Comparison of ENCODE assay signal across 13 cellular contexts in the genomic region with DNA sequence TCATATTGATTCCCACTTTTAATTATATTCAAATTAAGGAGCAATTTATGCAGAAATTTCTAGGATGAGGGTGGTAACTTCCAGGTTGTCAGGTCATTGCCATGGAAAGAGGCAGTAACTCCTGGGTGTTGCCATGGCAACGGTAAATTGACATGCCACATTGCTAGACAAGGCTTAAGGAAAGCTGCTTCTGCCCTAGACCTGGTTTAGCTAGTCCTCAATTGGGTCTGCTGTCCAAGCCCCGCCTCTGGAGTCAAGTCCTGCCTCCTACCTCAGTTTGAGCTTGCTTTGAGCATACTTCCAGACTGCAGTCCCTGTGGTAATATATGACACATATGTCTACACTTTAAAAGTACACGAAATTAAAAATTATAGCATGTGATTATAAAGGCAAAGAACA. TPM values are rescaled to one million over a fixed set of nuclear protein-coding genes. Genes with fewer than 3 reads are reported as not detected.
A peak's percentile ranks its signal among the peaks of the same experiment; 100 is the strongest.
DNase-seq lines count a peak whose midpoint lies in the region; ATAC-seq, FAIRE-seq and TF ChIP-seq lines count a peak whose summit lies in the region.
"Not testable (repeated sequence)": the region's sequence is repeated elsewhere in the genome, so short reads cannot be mapped to it uniquely, and the experiment has no call there.
"Had no signal": no experiment of that assay in that cellular context is flagged by ENCODE, and none has a peak within 500 bp of the region (broad histone marks: within the 10 kb centered on the region; RNA-seq: fewer than 3 reads in every experiment).

No MANE protein-coding gene starts in this region.

- not testable (repeated sequence) for H3K4me2 ChIP-seq in GM12878 (ENCODE audit: control insufficient read depth, insufficient read depth); H1 (ENCODE audit: insufficient read depth in 1 of 2, low read depth in 2 of 2, low read length in 2 of 2)

- TF ChIP-seq POLR2A in GM12892 (IDR thresholded peaks at IDR 0.05; ENCODE audit: low read depth, low read length); GM12878 (IDR thresholded peaks at IDR 0.05; ENCODE audit: low read depth, low read length); H1 (IDR thresholded peaks at IDR 0.05; ENCODE audit: control extremely low read depth in 1 of 2, low read depth in 2 of 2, low read length in 2 of 2): not testable (repeated sequence)

- not testable (repeated sequence) for H3K9ac ChIP-seq in GM12878 (ENCODE audit: control insufficient read depth, insufficient read depth, low read length); H1 (replicated peaks in 1 of 4; ENCODE audit: extremely low read depth in 1 of 4, low read depth in 3 of 4, low read length in 3 of 4)

- not testable (repeated sequence) for H2AFZ ChIP-seq in GM12878 (ENCODE audit: control insufficient read depth, low read depth, low read length); H1 (ENCODE audit: low read length)

- RAD21 ChIA-PET in GM12878 (lab: Charles Lee; ENCODE audit: unreplicated experiment) = not testable (repeated sequence)

- not testable (repeated sequence) for H3K23ac ChIP-seq in H1 (ENCODE audit: insufficient read length)

- H2BK12ac ChIP-seq in H1 (ENCODE audit: low read depth, low read length) = not testable (repeated sequence)

- in situ Hi-C loops in GM12878 (cut with MboI) = not testable (repeated sequence)

- H4K20me1 ChIP-seq in GM12878 (ENCODE audit: control insufficient read depth, insufficient read depth); H1 (replicated peaks in 1 of 2; ENCODE audit: control insufficient read depth in 1 of 2, insufficient read depth in 2 of 2, low read length in 2 of 2): not testable (repeated sequence)

- TF ChIP-seq RAD21 in GM12878 (IDR thresholded peaks at IDR 0.05; ENCODE audit: insufficient read depth, low read depth, low read length); H1 (IDR thresholded peaks at IDR 0.05 in 1 of 2, conservative IDR thresholded peaks at IDR 0.05 in 1 of 2; ENCODE audit: low read depth in 2 of 2, low read length in 2 of 2): not testable (repeated sequence)

- not testable (repeated sequence) for H4K5ac ChIP-seq in H1 (ENCODE audit: insufficient read length, low read depth, low read length)

- not testable (repeated sequence) for H3K18ac ChIP-seq in H1 (ENCODE audit: extremely low read depth, low read length)

- FAIRE-seq in GM12892 (lab: Jason Lieb, UNC) (peak; percentile 14), GM19239 (lab: Jason Lieb, UNC) (peak; percentile 21), GM12878 (lab: Jason Lieb, UNC) (peak; percentile 35), H1 (lab: Jason Lieb, UNC) (peak; percentile 98)

- H3K27ac ChIP-seq in GM12878 (ENCODE audit: control insufficient read depth, insufficient read depth); H1 (ENCODE audit: low read depth, low read length): not testable (repeated sequence)

- H2BK20ac ChIP-seq in H1 (ENCODE audit: low read length) = not testable (repeated sequence)

- not testable (repeated sequence) for H3K79me1 ChIP-seq in H1 (ENCODE audit: low read depth, low read length)

- H2BK15ac ChIP-seq in H1 (ENCODE audit: low read length) = not testable (repeated sequence)

- H3K36me3 ChIP-seq in GM12878 (ENCODE audit: control insufficient read depth in 2 of 2, insufficient read depth in 2 of 2, low read length in 1 of 2); H1 (ENCODE audit: control insufficient read depth in 2 of 4, insufficient read depth in 4 of 4, low read length in 3 of 4): not testable (repeated sequence)

- H3K9me3 Mint-ChIP-seq in WTC11 = not testable (repeated sequence)

- not testable (repeated sequence) for H4K8ac ChIP-seq in H1 (ENCODE audit: extremely low read depth, insufficient read depth, low read length)

- H3K4ac ChIP-seq in H1 (replicated peaks; ENCODE audit: insufficient read length, low read depth, low read length) = not testable (repeated sequence)

- H3K4me3 ChIP-seq in GM12878; H1 (ENCODE audit: extremely low read depth in 1 of 4, insufficient read depth in 2 of 4, low read depth in 3 of 4, low read length in 4 of 4): not testable (repeated sequence)

- H3K27ac Mint-ChIP-seq in WTC11 = not testable (repeated sequence)

- POLR2A ChIA-PET in WTC11 (lab: Charles Lee); GM12878 (lab: Charles Lee); H1 (lab: Charles Lee; ENCODE audit: partially characterized antibody): not testable (repeated sequence)

- H3K4me3 Mint-ChIP-seq in WTC11 = not testable (repeated sequence)

- not testable (repeated sequence) for H3K23me2 ChIP-seq in H1 (ENCODE audit: low read depth, low read length)

- TF ChIP-seq CTCF in WTC11 (IDR thresholded peaks at IDR 0.05); GM12878 (IDR thresholded peaks at IDR 0.05 in 2 of 3, conservative IDR thresholded peaks at IDR 0.05 in 1 of 3; ENCODE audit: control insufficient read depth in 2 of 3, extremely low read depth in 1 of 3, insufficient read depth in 1 of 3, low read depth in 3 of 3, low read length in 3 of 3); H1 (IDR thresholded peaks at IDR 0.05; ENCODE audit: control extremely low read depth in 1 of 3, insufficient read depth in 1 of 3, low read depth in 1 of 3, low read length in 3 of 3): not testable (repeated sequence)

- H3K4me1 Mint-ChIP-seq in WTC11 = not testable (repeated sequence)

- H3K4me1 ChIP-seq in GM12878 (ENCODE audit: control insufficient read depth, insufficient read depth, low read length); H1 (replicated peaks in 1 of 4; ENCODE audit: control insufficient read depth in 3 of 4, insufficient read depth in 4 of 4, low read length in 3 of 4): not testable (repeated sequence)

- H3K27me3 Mint-ChIP-seq in WTC11 (ENCODE audit: low read depth) = not testable (repeated sequence)

- not testable (repeated sequence) for H2BK5ac ChIP-seq in H1 (ENCODE audit: low read depth, low read length)

- ATAC-seq in WTC11 = peak; percentile 91
- not testable (repeated sequence) for ATAC-seq in GM12878

- BruUV-seq in GM12878 (replicated peaks; lab: Mats Ljungman, UMichigan) = not testable (repeated sequence)

- H3K9me3 ChIP-seq in GM12878 (replicated peaks; ENCODE audit: control insufficient read depth, insufficient read depth, low read length); H1 (ENCODE audit: insufficient read depth in 2 of 2, low read depth in 1 of 2, low read length in 1 of 2): not testable (repeated sequence)

- 27% methylated on average over 2 of the region's 3 CpGs for whole genome bisulfite sequencing in GM12878 (ENCODE audit: insufficient coverage, insufficient replicate concordance, low lambda C conversion rate, missing lambda C conversion rate)
- 100% methylated on average over 2 of the region's 3 CpGs; no CpG with 5 or more reads in 1 of the 2 experiments for WGBS in H1 (ENCODE audit: extremely low coverage in 1 of 2, insufficient coverage in 1 of 2, insufficient read length in 1 of 2, insufficient replicate concordance in 2 of 2, low coverage in 1 of 2, low lambda C conversion rate in 2 of 2, missing lambda C conversion rate in 1 of 2), 2 experiments

- SMC1A ChIA-PET in GM12878 (lab: Charles Lee; ENCODE audit: uncharacterized antibody, unreplicated experiment) = not testable (repeated sequence)

- H3K79me2 ChIP-seq in GM12878 (ENCODE audit: control insufficient read depth, insufficient read depth, low read length); H1 (ENCODE audit: control insufficient read depth in 1 of 2, insufficient read depth in 2 of 2, low read length in 2 of 2): not testable (repeated sequence)

- H4K91ac ChIP-seq in H1 (replicated peaks; ENCODE audit: insufficient read length, low read length) = not testable (repeated sequence)

- DNase-seq in GM12892 (ENCODE audit: insufficient read length); GM19239 (ENCODE audit: insufficient read length, low spot score); GM12878 (ENCODE audit: low read depth, low spot score); H1 (ENCODE audit: low read depth in 1 of 2, low spot score in 2 of 2): not testable (repeated sequence)
- DNase-seq in WTC11 (ENCODE audit: low spot score) = peak; percentile 12

- CTCF ChIA-PET in WTC11 (lab: Charles Lee); GM12878 (lab: Yijun Ruan, JAX); H1 (lab: Charles Lee; ENCODE audit: partially characterized antibody): not testable (repeated sequence)

- H3K27me3 ChIP-seq in GM12878 (replicated peaks in 1 of 2; ENCODE audit: control insufficient read depth in 2 of 2, insufficient read depth in 2 of 2, low read length in 1 of 2); H1 (replicated peaks in 1 of 4; ENCODE audit: control insufficient read depth in 3 of 4, extremely low read depth in 1 of 4, insufficient read depth in 3 of 4, low read length in 3 of 4): not testable (repeated sequence)

- not testable (repeated sequence) for H3K36me3 Mint-ChIP-seq in WTC11

- not testable (repeated sequence) for H2BK120ac ChIP-seq in H1 (replicated peaks; ENCODE audit: low read depth, low read length)

- TF ChIP-seq EP300 in GM12878 (IDR thresholded peaks at IDR 0.05; ENCODE audit: borderline replicate concordance in 1 of 2, control insufficient read depth in 1 of 2, low read depth in 2 of 2, low read length in 2 of 2); H1 (IDR thresholded peaks at IDR 0.05; ENCODE audit: borderline replicate concordance in 1 of 2, low read depth in 2 of 2, low read length in 2 of 2): not testable (repeated sequence)

- not testable (repeated sequence) for H3K14ac ChIP-seq in H1 (ENCODE audit: insufficient read length)

- H2AK5ac ChIP-seq in H1 (ENCODE audit: low read depth, low read length) = not testable (repeated sequence)

- intact Hi-C loops in GM12878 (cut with micrococcal nuclease; ENCODE audit: unreplicated experiment) = loop anchor here (5.0 kb wide), 1 partner anchor 198 kb away; no protein-coding TSS in a partner anchor

- not testable (repeated sequence) for H3K56ac ChIP-seq in H1 (replicated peaks; ENCODE audit: insufficient read length, low read depth, low read length)

RNA-seq across cellular contexts. Expression of a gene that starts 53.9 kb away (rescaled TPM):
- not detected for polyA plus RNA-seq in GM12892 (2012; ENCODE audit: missing spikeins)
- total RNA-seq in WTC11 (2021) = not detected in 3 replicates
- not detected in 2 replicates for total RNA-seq in GM12878 (2013; cell fraction: nucleolus; rRNA removed)
- total RNA-seq in GM12878 (2014; rRNA removed) = not detected in 2 replicates
- not detected in 2 replicates for total RNA-seq in GM12878 (2014; rRNA removed; fragmentation: Illumina TruSeq; extraction: Trizol)
- not detected in 2 replicates for total RNA-seq in GM12878 (2021)
- polyA plus RNA-seq in GM12878 (2011; ENCODE audit: low read depth) = not detected
- not detected in 2 replicates for polyA plus RNA-seq in GM12878 (2011; rRNA removed)
- polyA plus RNA-seq in GM12878 (2011; cell fraction: cytosol; rRNA removed) = not detected in 2 replicates
- polyA plus RNA-seq in GM12878 (2011; cell fraction: nucleus; rRNA removed) = not detected in 2 replicates
- not detected in 2 replicates for polyA plus RNA-seq in GM12878 (2012)
- polyA plus RNA-seq in GM12878 (2014; fragmentation: Illumina TruSeq; extraction: Trizol) = not detected in 2 replicates
- polyA plus RNA-seq in GM12878 (2014; fragmentation: Nextera tagmentation; extraction: Ambion mirVana) = not detected
- polyA plus RNA-seq in GM12878 (2014; rRNA removed) = not detected in 2 replicates
- not detected for polyA plus RNA-seq in GM12878 (2016; fragmentation: Nextera tagmentation; extraction: Ambion mirVana)
- polyA minus RNA-seq in GM12878 (2011; rRNA and poly(A)+ RNA removed) = not detected in 2 replicates
- polyA minus RNA-seq in GM12878 (2011; cell fraction: cytosol; rRNA and poly(A)+ RNA removed) = not detected in 2 replicates
- not detected in 2 replicates for polyA minus RNA-seq in GM12878 (2011; cell fraction: nucleus; rRNA and poly(A)+ RNA removed)
- not detected in 2 replicates for total RNA-seq in H1 (2021; fragmentation: NEBNext Ultra II Directional; extraction: Animal tissue kit (Norgen Biotek cat#: 25700))
- not detected in 2 replicates for polyA plus RNA-seq in H1 (2011; rRNA removed)
- not detected for polyA plus RNA-seq in H1 (2011; cell fraction: cytosol; rRNA removed)
- not detected for polyA plus RNA-seq in H1 (2011; cell fraction: nucleus; rRNA removed)
- not detected in 4 replicates for polyA plus RNA-seq in H1 (2012, experiment 1 of 2)
- not detected for polyA plus RNA-seq in H1 (2012, experiment 2 of 2)
- polyA plus RNA-seq in H1 (2013, experiment 1 of 2) = not detected
- not detected for polyA plus RNA-seq in H1 (2013, experiment 2 of 2)
- polyA minus RNA-seq in H1 (2011; rRNA and poly(A)+ RNA removed) = not detected in 2 replicates
- polyA minus RNA-seq in H1 (2011; cell fraction: cytosol; rRNA and poly(A)+ RNA removed) = not detected
- polyA minus RNA-seq in H1 (2011; cell fraction: nucleus; rRNA and poly(A)+ RNA removed) = not detected
- total RNA-seq: A673; CD4-positive, alpha-beta memory T cell; CD4-positive, CD25-positive, alpha-beta regulatory T cell; CD8-positive, alpha-beta memory T cell; Daoy; G401 had no signal
- polyA plus RNA-seq: AG04450; CD14-positive monocyte; CD4-positive, alpha-beta memory T cell; CD4-positive, CD25-positive, alpha-beta regulatory T cell; CD8-positive, alpha-beta memory T cell had no signal
